Comparison of ENCODE assay signal across 8 cellular contexts in the genomic region with DNA sequence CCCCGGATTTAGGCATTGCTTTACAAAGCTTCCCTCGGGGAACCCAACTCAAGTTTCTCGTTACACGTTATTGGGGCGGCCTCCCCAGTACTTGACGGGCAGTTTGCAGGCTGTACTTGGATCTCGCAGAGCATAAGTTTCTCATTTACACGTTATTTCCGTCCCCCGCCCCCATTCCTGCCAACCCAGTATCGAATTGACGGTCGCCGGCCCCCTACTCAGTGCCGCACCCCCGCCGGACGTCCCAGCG. TPM values are rescaled to one million over a fixed set of nuclear protein-coding genes. Genes with fewer than 3 reads are reported as not detected.
A peak's percentile ranks its signal among the peaks of the same experiment; 100 is the strongest.
DNase-seq lines count a peak whose midpoint lies in the region; TF ChIP-seq lines count a peak whose summit lies in the region.

No MANE protein-coding gene starts in this region.

- peaks cover 60% of the 10 kb centered on the region for H3K36me3 Mint-ChIP-seq in activated CD4-positive, alpha-beta memory T cell treated with anti-CD3 and anti-CD28 coated beads, Interleukin-2, amount 10 ng/mL, durations not matched to agents 7 days and 5 days (ENCODE audit: low read depth)

- peak overlapping the region; percentile 61 for H2AFZ ChIP-seq in hepatocyte

- CTCF ChIA-PET in HEK293 (lab: Yijun Ruan, JAX): interaction anchor here (0.6 to 9.0 kb wide), 8 partner anchors 9 to 828 kb away, joined by 3 to 151 read pairs (median 6); no protein-coding TSS in a partner anchor
- CTCF ChIA-PET in activated CD4-positive, alpha-beta memory T cell treated with anti-CD3 and anti-CD28 coated beads, Interleukin-2, amount 10 ng/mL, durations not matched to agents 7 days and 5 days (lab: Charles Lee): interaction anchor here (0.7 to 8.5 kb wide), 10 partner anchors 9 to 315 kb away, joined by 3 to 111 read pairs (median 4); partner anchors contain the start of genes KCNN4 and PLAUR

- H3K4me1 ChIP-seq in HEK293 (ENCODE audit: control insufficient read depth, insufficient read depth, low read length) (peaks cover 28% of the 10 kb centered on the region), hepatocyte (ENCODE audit: insufficient read depth) (peaks cover 11% of the 10 kb centered on the region), spleen (peaks cover 16 to 75% (median 49%) of the 10 kb centered on the region in 6 donors)

- peaks cover 63% of the 10 kb centered on the region for H3K4me1 Mint-ChIP-seq in activated CD4-positive, alpha-beta memory T cell treated with anti-CD3 and anti-CD28 coated beads, Interleukin-2, amount 10 ng/mL, durations not matched to agents 7 days and 5 days

- H3K36me3 ChIP-seq in HEK293 (ENCODE audit: control insufficient read depth in 2 of 2, insufficient read depth in 1 of 2, low read length in 2 of 2) (peaks cover 31 to 41% of the 10 kb centered on the region in 2 experiments), hepatocyte (replicated peaks; ENCODE audit: insufficient read depth, low read depth) (no peaks in the 10 kb centered on the region), spleen (peaks cover 0 to 34% (median 26%) of the 10 kb centered on the region in 6 donors)

- H3K79me2 ChIP-seq in hepatocyte: peaks cover 32% of the 10 kb centered on the region

- H3K27ac ChIP-seq in HEK293 (ENCODE audit: extremely low read depth, low read depth, low read length) (peak overlapping the region; percentile 100), hepatocyte (peak overlapping the region; percentile 99), spleen (peak overlapping the region; percentile 97 to 99 (median 99))

- no peaks in the 10 kb centered on the region for H3K9me2 ChIP-seq in hepatocyte (replicated peaks; ENCODE audit: insufficient read depth)

- peak overlapping the region; percentile 90 for H3K4me2 ChIP-seq in hepatocyte

- H3K9me3 Mint-ChIP-seq in activated CD4-positive, alpha-beta memory T cell treated with anti-CD3 and anti-CD28 coated beads, Interleukin-2, amount 10 ng/mL, durations not matched to agents 7 days and 5 days: no peaks in the 10 kb centered on the region

- intact Hi-C loops in spleen (cut with DNase I; ENCODE audit: low total_unique reads): no loop called here

- peak overlapping the region; percentile 60 for H3K4me3 ChIP-seq in HEK293 (ENCODE audit: low read depth, low read length)
- H3K4me3 ChIP-seq in hepatocyte: peak overlapping the region; percentile 44
- peak overlapping the region; percentile 60 to 87 (median 76) for H3K4me3 ChIP-seq in spleen

- DNase-seq in activated CD4-positive, alpha-beta memory T cell treated with anti-CD3 and anti-CD28 coated beads, Interleukin-2, amount 10 ng/mL, durations not matched to agents 7 days and 5 days: no peak
- DNase-seq in hepatocyte (ENCODE audit: low spot score) (no peak), spleen (no peak), KG1 (lab: John Stamatoyannopoulos, UW) (no peak), NOMO-1 (lab: John Stamatoyannopoulos, UW; ENCODE audit: unreplicated experiment in 2 of 2) (no peak), GDM1 (lab: John Stamatoyannopoulos, UW) (no peak), NCI-H2107 (lab: John Stamatoyannopoulos, UW) (no peak)

- H3K27me3 Mint-ChIP-seq in activated CD4-positive, alpha-beta memory T cell treated with anti-CD3 and anti-CD28 coated beads, Interleukin-2, amount 10 ng/mL, durations not matched to agents 7 days and 5 days: no peaks in the 10 kb centered on the region

- POLR2A ChIA-PET in HEK293 (lab: Yijun Ruan, JAX): interaction anchor here (0.6 to 4.4 kb wide), 25 partner anchors 8 to 820 kb away, joined by 3 to 63 read pairs (median 5); partner anchors contain the start of genes IRGQ, PLAUR, XRCC1 and ZNF45
- POLR2A ChIA-PET in activated CD4-positive, alpha-beta memory T cell treated with anti-CD3 and anti-CD28 coated beads, Interleukin-2, amount 10 ng/mL, durations not matched to agents 7 days and 5 days (lab: Charles Lee): interaction anchor here (0.6 to 8.2 kb wide), 19 partner anchors 8 to 1000 kb away, joined by 3 to 259 read pairs (median 5); partner anchors contain the start of genes IRGQ, KCNN4, ZNF575 and ZNF576

- TF ChIP-seq CTCF in HEK293 (tag by site-specific recombination; IDR thresholded peaks at IDR 0.05) (no peak), hepatocyte (IDR thresholded peaks at IDR 0.05; ENCODE audit: poor library complexity) (no peak), spleen (IDR thresholded peaks at IDR 0.05 in 8 of 11, conservative IDR thresholded peaks at IDR 0.05 in 3 of 11) (no peak)

- WGBS in hepatocyte (ENCODE audit: low lambda C conversion rate, missing lambda C conversion rate): 0% methylated on average over 9 of the region's 19 CpGs
- 0 to 1% (median 0%) methylated on average over 11 to 19 of the region's 19 CpGs for WGBS in spleen, 5 donors

- no peaks in the 10 kb centered on the region for H3K27me3 ChIP-seq in hepatocyte
- no peaks in the 10 kb centered on the region for H3K27me3 ChIP-seq in spleen (replicated peaks in 1 of 7)

- TF ChIP-seq POLR2A in spleen (IDR thresholded peaks at IDR 0.05): no peak

- H4K20me1 ChIP-seq in hepatocyte (ENCODE audit: insufficient read depth, poor library complexity, severe bottlenecking): peaks cover 4% of the 10 kb centered on the region

- peak overlapping the region; percentile 97 for H3K4me3 Mint-ChIP-seq in activated CD4-positive, alpha-beta memory T cell treated with anti-CD3 and anti-CD28 coated beads, Interleukin-2, amount 10 ng/mL, durations not matched to agents 7 days and 5 days

- no peaks in the 10 kb centered on the region for H3K9me3 ChIP-seq in HEK293 (ENCODE audit: control insufficient read depth, insufficient read depth, low read depth, low read length)
- no peaks in the 10 kb centered on the region for H3K9me3 ChIP-seq in hepatocyte (ENCODE audit: low read depth)
- no peaks in the 10 kb centered on the region for H3K9me3 ChIP-seq in spleen

- peak overlapping the region; percentile 99 for H3K27ac Mint-ChIP-seq in activated CD4-positive, alpha-beta memory T cell treated with anti-CD3 and anti-CD28 coated beads, Interleukin-2, amount 10 ng/mL, durations not matched to agents 7 days and 5 days

TF ChIP-seq in HEK293, 187 proteins besides CTCF, POLR2A, EP300 and RAD21 (continues in another document):
- TF ChIP-seq ZNF654 (tag by site-specific recombination; IDR thresholded peaks at IDR 0.05; ENCODE audit: low read depth) (no peak), ZNF133 (tag by site-specific recombination; IDR thresholded peaks at IDR 0.05) (no peak), ZNF658 (tag by site-specific recombination; IDR thresholded peaks at IDR 0.05) (no peak), ZNF585B (tag by site-specific recombination; IDR thresholded peaks at IDR 0.05) (no peak), ZNF354C (tag by site-specific recombination; IDR thresholded peaks at IDR 0.05; ENCODE audit: borderline replicate concordance, low read depth) (no peak), ZNF473 (tag by site-specific recombination; IDR thresholded peaks at IDR 0.05) (no peak), OVOL3 (tag by site-specific recombination; IDR thresholded peaks at IDR 0.05) (no peak), ZNF16 (tag by site-specific recombination; IDR thresholded peaks at IDR 0.05; ENCODE audit: low read depth) (no peak), ZNF37A (tag by site-specific recombination; IDR thresholded peaks at IDR 0.05) (no peak), ZNF621 (tag by site-specific recombination; IDR thresholded peaks at IDR 0.05) (no peak)
- TF ChIP-seq, protein P1, sequence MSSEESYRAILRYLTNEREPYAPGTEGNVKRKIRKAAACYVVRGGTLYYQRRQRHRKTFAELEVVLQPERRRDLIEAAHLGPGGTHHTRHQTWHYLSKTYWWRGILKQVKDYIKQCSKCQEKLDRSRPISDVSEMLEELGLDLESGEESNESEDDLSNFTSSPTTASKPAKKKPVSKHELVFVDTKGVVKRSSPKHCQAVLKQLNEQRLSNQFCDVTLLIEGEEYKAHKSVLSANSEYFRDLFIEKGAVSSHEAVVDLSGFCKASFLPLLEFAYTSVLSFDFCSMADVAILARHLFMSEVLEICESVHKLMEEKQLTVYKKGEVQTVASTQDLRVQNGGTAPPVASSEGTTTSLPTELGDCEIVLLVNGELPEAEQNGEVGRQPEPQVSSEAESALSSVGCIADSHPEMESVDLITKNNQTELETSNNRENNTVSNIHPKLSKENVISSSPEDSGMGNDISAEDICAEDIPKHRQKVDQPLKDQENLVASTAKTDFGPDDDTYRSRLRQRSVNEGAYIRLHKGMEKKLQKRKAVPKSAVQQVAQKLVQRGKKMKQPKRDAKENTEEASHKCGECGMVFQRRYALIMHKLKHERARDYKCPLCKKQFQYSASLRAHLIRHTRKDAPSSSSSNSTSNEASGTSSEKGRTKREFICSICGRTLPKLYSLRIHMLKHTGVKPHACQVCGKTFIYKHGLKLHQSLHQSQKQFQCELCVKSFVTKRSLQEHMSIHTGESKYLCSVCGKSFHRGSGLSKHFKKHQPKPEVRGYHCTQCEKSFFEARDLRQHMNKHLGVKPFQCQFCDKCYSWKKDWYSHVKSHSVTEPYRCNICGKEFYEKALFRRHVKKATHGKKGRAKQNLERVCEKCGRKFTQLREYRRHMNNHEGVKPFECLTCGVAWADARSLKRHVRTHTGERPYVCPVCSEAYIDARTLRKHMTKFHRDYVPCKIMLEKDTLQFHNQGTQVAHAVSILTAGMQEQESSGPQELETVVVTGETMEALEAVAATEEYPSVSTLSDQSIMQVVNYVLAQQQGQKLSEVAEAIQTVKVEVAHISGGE (tag by site-specific recombination; conservative IDR thresholded peaks at IDR 0.05; ENCODE audit: low read depth): peak; percentile 52; the same call in 1 of the 2 replicates

RNA-seq across cellular contexts. Expression of gene SMG9, which starts 0.5 kb away (rescaled TPM):
- total RNA-seq in activated CD4-positive, alpha-beta memory T cell treated with anti-CD3 and anti-CD28 coated beads, Interleukin-2, amount 10 ng/mL, durations not matched to agents 7 days and 5 days: 10 to 100 TPM; 58.1 to 64.6 TPM
- total RNA-seq in hepatocyte: 9.5 and 16.1 TPM in 2 replicates
- polyA plus RNA-seq in hepatocyte: 34.9 and 39.7 TPM in 2 replicates
- 10 to 100 TPM; 30.9 to 65.9 (median 54.6) TPM for total RNA-seq in spleen
- polyA plus RNA-seq in spleen: 10 to 100 TPM; 34.0 to 44.8 (median 44.3) TPM

RNA-seq across cellular contexts. Expression of gene KCNN4, which starts 26.5 kb away (rescaled TPM):
- 10 to 100 TPM; 71.7 to 72.3 TPM for total RNA-seq in activated CD4-positive, alpha-beta memory T cell treated with anti-CD3 and anti-CD28 coated beads, Interleukin-2, amount 10 ng/mL, durations not matched to agents 7 days and 5 days
- total RNA-seq in hepatocyte (2.8 and 3.6 TPM in 2 replicates), spleen (10 to 100 TPM; 14.3 to 24.2 (median 21.3) TPM)
- polyA plus RNA-seq in hepatocyte (5.4 and 8.3 TPM in 2 replicates), spleen (10 to 100 TPM; 25.3 to 77.6 (median 56.1) TPM)

RNA-seq across cellular contexts. Expression of gene IRGC, which starts 38.4 kb away (rescaled TPM):
- total RNA-seq in activated CD4-positive, alpha-beta memory T cell treated with anti-CD3 and anti-CD28 coated beads, Interleukin-2, amount 10 ng/mL, durations not matched to agents 7 days and 5 days: not detected
- total RNA-seq in hepatocyte (not detected in 2 replicates), spleen (not detected)
- polyA plus RNA-seq in hepatocyte (not detected in 2 replicates), spleen (not detected)

RNA-seq across cellular contexts. Expression of gene LYPD5, which starts 48.0 kb away (rescaled TPM):
- total RNA-seq in activated CD4-positive, alpha-beta memory T cell treated with anti-CD3 and anti-CD28 coated beads, Interleukin-2, amount 10 ng/mL, durations not matched to agents 7 days and 5 days: under 1 TPM; 0.70 to 0.71 TPM
- 0.20 and 1.8 TPM in 2 replicates for total RNA-seq in hepatocyte
- polyA plus RNA-seq in hepatocyte: 1.6 and 1.9 TPM in 2 replicates
- 10 to 100 TPM in 2 of 7 donors, 1 to 10 TPM in 5; 4.2 to 48.1 (median 7.4) TPM for total RNA-seq in spleen
- polyA plus RNA-seq in spleen: 1 to 10 TPM; 2.1 to 6.6 (median 2.2) TPM
